Comparison of ENCODE assay signal across 8 cellular contexts in genomic region chr12:47964102-47964723, GRCh38. TPM values are rescaled to one million over a fixed set of nuclear protein-coding genes. Genes with fewer than 3 reads are reported as not detected.
DNase-seq lines count a peak whose midpoint lies in the region; ATAC-seq and TF ChIP-seq lines count a peak whose summit lies in the region.

No MANE protein-coding gene starts in this region.

- ATAC-seq in HG03354 (IDR thresholded peaks at IDR 0.05; ENCODE audit: poor library complexity, severe bottlenecking, unreplicated experiment), result peak; percentile 9
- ATAC-seq in activated B cell treated with CpG ODN at 0.5 μM for 24 hours (ENCODE audit: low read depth), result no peak

- no peaks in the 10 kb centered on the region for H3K9me3 ChIP-seq in CD4-positive, alpha-beta memory T cell (ENCODE audit: control insufficient read depth in 1 of 2, low read length in 2 of 2)

- TF ChIP-seq CTCF in activated B cell treated with CpG ODN at 0.5 μM for 24 hours (IDR thresholded peaks at IDR 0.05), result no peak

- H3K27ac ChIP-seq in CD4-positive, alpha-beta memory T cell (ENCODE audit: low read depth, low read length), result peak overlapping the region; percentile 62

- peak overlapping the region; percentile 93 to 99 (median 99) for H3K4me3 Mint-ChIP-seq in CD4-positive, alpha-beta memory T cell
- peak overlapping the region; percentile 97 for H3K4me3 Mint-ChIP-seq in activated B cell treated with CpG ODN at 0.5 μM for 24 hours

- peak overlapping the region; percentile 91 to 97 (median 92) for H3K27ac Mint-ChIP-seq in CD4-positive, alpha-beta memory T cell
- peak overlapping the region; percentile 24 for H3K27ac Mint-ChIP-seq in activated B cell treated with CpG ODN at 0.5 μM for 24 hours

- no peak for DNase-seq in CD4-positive, alpha-beta memory T cell
- DNase-seq in activated B cell treated with CpG ODN at 0.5 μM for 24 hours (no peak), glomerular visceral epithelial cell (ENCODE audit: extremely low spot score) (peak; percentile 16), retina (peak; percentile 53), NCI-H1048 (lab: John Stamatoyannopoulos, UW) (no peak), NCI-H128 (lab: John Stamatoyannopoulos, UW; ENCODE audit: unreplicated experiment) (no peak)
- no peak for DNase-seq in activated CD4-positive, CD25-positive, alpha-beta regulatory T cell (lab: John Stamatoyannopoulos, UW)

- POLR2A ChIA-PET in CD4-positive, alpha-beta memory T cell (lab: Charles Lee; ENCODE audit: partially characterized antibody), result interaction anchor here (1.2 to 2.2 kb wide), 4 partner anchors 59 to 258 kb away, joined by 5 to 9 read pairs (median 6); partner anchors contain the start of genes CCDC184, RPAP3 and VDR
- POLR2A ChIA-PET in activated B cell treated with CpG ODN at 0.5 μM for 24 hours (lab: Charles Lee), result interaction anchor here (1.1 to 1.6 kb wide), 2 partner anchors 193 to 219 kb away, joined by 5 to 7 read pairs; partner anchors contain the start of genes ASB8 and CCDC184

- no peaks in the 10 kb centered on the region for H3K36me3 ChIP-seq in CD4-positive, alpha-beta memory T cell (ENCODE audit: insufficient read depth, low read length)

- CTCF ChIA-PET in CD4-positive, alpha-beta memory T cell (lab: Charles Lee; ENCODE audit: partially characterized antibody), result interaction anchor here (0.7 to 4.0 kb wide), 22 partner anchors 8 to 654 kb away, joined by 3 to 24 read pairs (median 6); partner anchors contain the start of genes ASB8 and VDR
- CTCF ChIA-PET in activated B cell treated with CpG ODN at 0.5 μM for 24 hours (lab: Charles Lee), result interaction anchor here (0.9 to 1.4 kb wide), 3 partner anchors 12 to 167 kb away, joined by 4 to 7 read pairs (median 6); partner anchors contain the start of gene VDR

- H3K4me3 ChIP-seq in CD4-positive, alpha-beta memory T cell (ENCODE audit: low read length in 2 of 2), result peak overlapping the region; percentile 84 to 92

- H3K36me3 Mint-ChIP-seq in CD4-positive, alpha-beta memory T cell, result peaks cover 18 to 44% of the 10 kb centered on the region in 2 donors
- peaks cover 30% of the 10 kb centered on the region for H3K36me3 Mint-ChIP-seq in activated B cell treated with CpG ODN at 0.5 μM for 24 hours (ENCODE audit: low read depth)

- peaks cover 19% of the 10 kb centered on the region for H3K4me1 ChIP-seq in CD4-positive, alpha-beta memory T cell (ENCODE audit: insufficient read depth, low read length)

- peaks cover 0 to 5% of the 10 kb centered on the region in 2 donors for H3K27me3 Mint-ChIP-seq in CD4-positive, alpha-beta memory T cell
- H3K27me3 Mint-ChIP-seq in activated B cell treated with CpG ODN at 0.5 μM for 24 hours, result peaks cover 11% of the 10 kb centered on the region

- peaks cover 11 to 39% (median 32%) of the 10 kb centered on the region in 4 donors for H3K4me1 Mint-ChIP-seq in CD4-positive, alpha-beta memory T cell
- peaks cover 18% of the 10 kb centered on the region for H3K4me1 Mint-ChIP-seq in activated B cell treated with CpG ODN at 0.5 μM for 24 hours

- no peaks in the 10 kb centered on the region for H3K27me3 ChIP-seq in CD4-positive, alpha-beta memory T cell (ENCODE audit: insufficient read depth, low read length)

- intact Hi-C loops in CD4-positive, alpha-beta memory T cell (cut with micrococcal nuclease), result loop anchor here (5.0 kb wide), 2 partner anchors 143 to 257 kb away; partner anchors contain the start of genes RPAP3 and SENP1
- intact Hi-C loops in activated B cell treated with CpG ODN at 0.5 μM for 24 hours (cut with micrococcal nuclease), result loop anchor here (5.0 to 10.0 kb wide), 4 partner anchors 38 to 889 kb away; partner anchors contain the start of genes AMIGO2, COL2A1, PCED1B and SENP1

- peaks cover 0 to 6% (median 0%) of the 10 kb centered on the region in 8 donors for H3K9me3 Mint-ChIP-seq in CD4-positive, alpha-beta memory T cell
- no peaks in the 10 kb centered on the region for H3K9me3 Mint-ChIP-seq in activated B cell treated with CpG ODN at 0.5 μM for 24 hours

RNA-seq across cellular contexts. Expression of gene TMEM106C, which starts 0.8 kb away (rescaled TPM):
- total RNA-seq in CD4-positive, alpha-beta memory T cell, result 10 to 100 TPM; 42.5 to 42.7 TPM
- 10 to 100 TPM; 46.6 to 77.4 TPM for polyA plus RNA-seq in CD4-positive, alpha-beta memory T cell
- 24.5 and 31.3 TPM in 2 replicates for total RNA-seq in activated B cell treated with CpG ODN at 0.5 μM for 24 hours

RNA-seq across cellular contexts. Expression of gene COL2A1, which starts 40.1 kb away (rescaled TPM):
- not detected for total RNA-seq in CD4-positive, alpha-beta memory T cell
- polyA plus RNA-seq in CD4-positive, alpha-beta memory T cell, result not detected
- not detected in 2 replicates for total RNA-seq in activated B cell treated with CpG ODN at 0.5 μM for 24 hours

RNA-seq across cellular contexts. Expression of gene VDR, which starts 59.4 kb away (rescaled TPM):
- total RNA-seq in CD4-positive, alpha-beta memory T cell, result 1 to 10 TPM; 1.6 to 3.2 TPM
- under 1 TPM; 0.37 to 0.45 TPM for polyA plus RNA-seq in CD4-positive, alpha-beta memory T cell
- 0.64 and 0.86 TPM in 2 replicates for total RNA-seq in activated B cell treated with CpG ODN at 0.5 μM for 24 hours

Comparison
In these comparisons a context has a peak if more than half of its experiments do, and no peak if none do; other contexts are left out.
1. DNase-seq: peak in glomerular visceral epithelial cell (single experiment) and retina (single experiment); none in CD4-positive, alpha-beta memory T cell (0 of 5), activated B cell treated with CpG ODN at 0.5 μM for 24 hours (single experiment), activated CD4-positive, CD25-positive, alpha-beta regulatory T cell (0 of 4), NCI-H1048 (single experiment) and NCI-H128 (single experiment).